In the genomic region with DNA sequence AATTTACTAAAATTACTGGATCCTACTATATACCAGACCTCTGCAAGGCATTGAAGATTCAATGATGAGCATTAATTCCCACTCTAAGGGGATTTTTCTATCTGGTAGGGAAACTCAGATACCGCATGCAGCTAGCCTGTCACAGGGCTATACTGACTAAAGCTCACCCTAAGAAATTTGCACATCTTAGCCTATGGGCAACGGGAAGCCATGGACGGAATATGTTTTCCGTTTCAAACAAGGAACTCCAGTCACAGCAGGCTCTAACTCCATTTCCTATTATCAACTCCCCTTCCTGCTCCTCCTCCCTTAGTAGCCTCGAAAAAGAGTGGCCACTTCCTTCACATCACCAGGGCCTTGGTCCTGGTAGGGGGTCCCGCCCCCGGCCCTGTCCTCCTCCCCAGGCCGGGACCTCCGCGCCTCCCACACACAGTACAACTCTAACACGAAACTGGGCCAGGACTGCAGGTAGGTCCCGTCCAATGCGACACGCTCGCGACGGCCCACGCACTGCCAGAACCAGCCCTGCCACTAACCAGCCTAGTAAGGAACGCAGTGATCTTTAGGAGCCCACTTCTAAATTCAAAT, we compare ENCODE assay signal across 7 cellular contexts. TPM values are rescaled to one million over a fixed set of nuclear protein-coding genes. Genes with fewer than 3 reads are reported as not detected.
A peak's percentile ranks its signal among the peaks of the same experiment; 100 is the strongest.
DNase-seq lines count a peak whose midpoint lies in the region; ATAC-seq and TF ChIP-seq lines count a peak whose summit lies in the region.

No MANE protein-coding gene starts in this region.

- H3K9me3 ChIP-seq in H9 (ENCODE audit: control insufficient read depth, low read depth, low read length) = no peaks in the 10 kb centered on the region
- H3K9me3 ChIP-seq in MM.1S (replicated peaks; ENCODE audit: insufficient read depth, low read length) = no peaks in the 10 kb centered on the region
- no peaks in the 10 kb centered on the region for H3K9me3 ChIP-seq in iPS-20b (ENCODE audit: insufficient read depth, low read depth, low read length)

- H2BK5ac ChIP-seq in H9 (ENCODE audit: insufficient read length, low read length) = no peak overlapping the region

- H3K18ac ChIP-seq in H9 (ENCODE audit: insufficient read length, low read depth, low read length) = peak overlapping the region; percentile 3

- peak overlapping the region; percentile 100 for H3K4me3 ChIP-seq in MM.1S (ENCODE audit: low read length)
- peak overlapping the region; percentile 97 for H3K4me3 ChIP-seq in iPS-20b (ENCODE audit: low read length)

- ATAC-seq in GM18499 (IDR thresholded peaks at IDR 0.05; ENCODE audit: insufficient read depth, unreplicated experiment) = peak; percentile 16
- peak; percentile 52 for ATAC-seq in activated naive CD8-positive, alpha-beta T cell treated with anti-CD3 and anti-CD28 coated beads, Interleukin-2, amount 10 ng/mL, durations not matched to agents 7 days and 5 days (ENCODE audit: low read depth)
- peak; percentile 71 for ATAC-seq in stimulated activated effector memory CD8-positive, alpha-beta T cell treated with anti-CD3 and anti-CD28 coated beads, Interleukin-12 subunit alpha, Interleukin-12 subunit beta, amount 100 ng/mL, for 72 hours

- H3K4me2 ChIP-seq in H9 (ENCODE audit: insufficient read depth, insufficient read length, low read length) (peak overlapping the region; percentile 71), MM.1S (ENCODE audit: low read depth, low read length) (peak overlapping the region; percentile 89)

- H2BK20ac ChIP-seq in H9 (ENCODE audit: low read depth, low read length, poor library complexity, severe bottlenecking) = no peak overlapping the region

- no peaks in the 10 kb centered on the region for H3K27me3 Mint-ChIP-seq in H9 (ENCODE audit: low read depth)
- peaks cover 3% of the 10 kb centered on the region for H3K27me3 Mint-ChIP-seq in activated naive CD8-positive, alpha-beta T cell treated with anti-CD3 and anti-CD28 coated beads, Interleukin-2, amount 10 ng/mL, durations not matched to agents 7 days and 5 days

- H2AFZ ChIP-seq in H9 (ENCODE audit: low read length) (no peak overlapping the region), MM.1S (ENCODE audit: low read length) (peak overlapping the region; percentile 88)

- peaks cover 14% of the 10 kb centered on the region for H3F3A ChIP-seq in MM.1S (ENCODE audit: insufficient read depth, low read length)

- H3K27ac Mint-ChIP-seq in H9 = peak overlapping the region; percentile 95 to 98 (median 97)
- H3K27ac Mint-ChIP-seq in activated naive CD8-positive, alpha-beta T cell treated with anti-CD3 and anti-CD28 coated beads, Interleukin-2, amount 10 ng/mL, durations not matched to agents 7 days and 5 days = peak overlapping the region; percentile 95
- peak overlapping the region; percentile 94 for H3K27ac Mint-ChIP-seq in stimulated activated effector memory CD8-positive, alpha-beta T cell treated with anti-CD3 and anti-CD28 coated beads, Interleukin-12 subunit alpha, Interleukin-12 subunit beta, amount 100 ng/mL, for 72 hours

- peaks cover 13 to 16% of the 10 kb centered on the region in 2 experiments for H3K4me1 Mint-ChIP-seq in H9
- H3K4me1 Mint-ChIP-seq in activated naive CD8-positive, alpha-beta T cell treated with anti-CD3 and anti-CD28 coated beads, Interleukin-2, amount 10 ng/mL, durations not matched to agents 7 days and 5 days = peaks cover 18% of the 10 kb centered on the region
- H3K4me1 Mint-ChIP-seq in stimulated activated effector memory CD8-positive, alpha-beta T cell treated with anti-CD3 and anti-CD28 coated beads, Interleukin-12 subunit alpha, Interleukin-12 subunit beta, amount 100 ng/mL, for 72 hours = peaks cover 22% of the 10 kb centered on the region

- H3K79me1 ChIP-seq in H9 (ENCODE audit: insufficient read depth, low read depth, low read length, poor library complexity, severe bottlenecking) = peaks cover 2% of the 10 kb centered on the region

- H3K4me1 ChIP-seq in H9 (ENCODE audit: insufficient read depth, low read length) (no peaks in the 10 kb centered on the region), MM.1S (ENCODE audit: low read length) (peaks cover 5% of the 10 kb centered on the region; the same call in 1 of the 2 replicates), iPS-20b (ENCODE audit: insufficient read depth, low read length) (peaks cover 8% of the 10 kb centered on the region; the same call in 1 of the 2 replicates)

- H3K56ac ChIP-seq in H9 (ENCODE audit: insufficient read length, low read depth, low read length) = no peak overlapping the region

- H3K27me3 ChIP-seq in H9 (ENCODE audit: insufficient read depth, low read length) = no peaks in the 10 kb centered on the region
- H3K27me3 ChIP-seq in MM.1S (replicated peaks; ENCODE audit: insufficient read depth, low read length) = no peaks in the 10 kb centered on the region
- H3K27me3 ChIP-seq in iPS-20b (ENCODE audit: insufficient read depth, low read length) = no peaks in the 10 kb centered on the region

- POLR2A ChIA-PET in activated naive CD8-positive, alpha-beta T cell treated with anti-CD3 and anti-CD28 coated beads, Interleukin-2, amount 10 ng/mL, durations not matched to agents 7 days and 5 days (lab: Charles Lee) = interaction anchor here (0.6 to 10.0 kb wide), 13 partner anchors 10 to 820 kb away, joined by 3 to 184 read pairs (median 4); partner anchors contain the start of genes ACTR1B, ANKRD36B and ZAP70

- no peak overlapping the region for H2BK120ac ChIP-seq in H9 (ENCODE audit: low read depth, low read length, poor library complexity, severe bottlenecking)

- H3K14ac ChIP-seq in H9 (ENCODE audit: insufficient read depth, low read length) = peak overlapping the region; percentile 38; the same call in 1 of the 2 replicates

- H2BK12ac ChIP-seq in H9 (ENCODE audit: insufficient read length, low read depth, low read length) = no peak overlapping the region

- peak overlapping the region; percentile 53 for H3K9ac ChIP-seq in H9 (ENCODE audit: extremely low read depth, insufficient read length, low read length)
- peak overlapping the region; percentile 52; the same call in 1 of the 2 replicates for H3K9ac ChIP-seq in MM.1S (ENCODE audit: low read length)
- peak overlapping the region; percentile 89 for H3K9ac ChIP-seq in iPS-20b (ENCODE audit: low read depth, low read length)

- H3K9me3 Mint-ChIP-seq in H9 = no peaks in the 10 kb centered on the region
- no peaks in the 10 kb centered on the region for H3K9me3 Mint-ChIP-seq in activated naive CD8-positive, alpha-beta T cell treated with anti-CD3 and anti-CD28 coated beads, Interleukin-2, amount 10 ng/mL, durations not matched to agents 7 days and 5 days
- H3K9me3 Mint-ChIP-seq in stimulated activated effector memory CD8-positive, alpha-beta T cell treated with anti-CD3 and anti-CD28 coated beads, Interleukin-12 subunit alpha, Interleukin-12 subunit beta, amount 100 ng/mL, for 72 hours = no peaks in the 10 kb centered on the region

- H3K4ac ChIP-seq in H9 (ENCODE audit: low read depth, low read length) = no peak overlapping the region

- H4K5ac ChIP-seq in H9 (ENCODE audit: insufficient read length, low read depth, low read length) = no peak overlapping the region

- H3K79me2 ChIP-seq in H9 (ENCODE audit: insufficient read depth, low read length) (no peaks in the 10 kb centered on the region), MM.1S (ENCODE audit: low read length) (peaks cover 25% of the 10 kb centered on the region)

- no peak overlapping the region for H2BK15ac ChIP-seq in H9 (ENCODE audit: low read depth, low read length)

- no peak overlapping the region for H4K91ac ChIP-seq in H9 (ENCODE audit: insufficient read length, low read depth, low read length)

- H3K27ac ChIP-seq in H9 (ENCODE audit: insufficient read length, low read depth, low read length) (no peak overlapping the region), MM.1S (ENCODE audit: low read length) (peak overlapping the region; percentile 35; the same call in 1 of the 2 replicates), iPS-20b (ENCODE audit: low read length) (peak overlapping the region; percentile 59)

- no peaks in the 10 kb centered on the region for H3K9me2 ChIP-seq in MM.1S (replicated peaks; ENCODE audit: insufficient read depth, low read length)

- peaks cover 13% of the 10 kb centered on the region; the same call in 1 of the 2 replicates for H3K36me3 ChIP-seq in MM.1S (replicated peaks; ENCODE audit: insufficient read depth, low read length)
- peaks cover 31% of the 10 kb centered on the region for H3K36me3 ChIP-seq in iPS-20b (ENCODE audit: insufficient read depth, low read depth, low read length)

- no CpG with 5 or more reads among the region's 19 CpGs for WGBS in H9 (ENCODE audit: extremely low coverage, insufficient read length, low lambda C conversion rate)

- H3K4me3 Mint-ChIP-seq in H9 = peak overlapping the region; percentile 85 to 95
- H3K4me3 Mint-ChIP-seq in activated naive CD8-positive, alpha-beta T cell treated with anti-CD3 and anti-CD28 coated beads, Interleukin-2, amount 10 ng/mL, durations not matched to agents 7 days and 5 days = peak overlapping the region; percentile 94
- peak overlapping the region; percentile 90 for H3K4me3 Mint-ChIP-seq in stimulated activated effector memory CD8-positive, alpha-beta T cell treated with anti-CD3 and anti-CD28 coated beads, Interleukin-12 subunit alpha, Interleukin-12 subunit beta, amount 100 ng/mL, for 72 hours

- TF ChIP-seq CTCF in H9 (conservative IDR thresholded peaks at IDR 0.05) = no peak
- TF ChIP-seq CTCF in MM.1S (IDR thresholded peaks at IDR 0.05; ENCODE audit: low read length) = no peak

- no peak overlapping the region for H3K23ac ChIP-seq in H9 (ENCODE audit: insufficient read length, low read depth, low read length)

- no peak overlapping the region for H4K8ac ChIP-seq in H9 (replicated peaks; ENCODE audit: insufficient read length, low read depth, low read length)

- peaks cover 5% of the 10 kb centered on the region for H3K23me2 ChIP-seq in H9 (ENCODE audit: insufficient read length, low read depth, low read length, poor library complexity, severe bottlenecking)

- H2AK5ac ChIP-seq in H9 (ENCODE audit: insufficient read length, low read length) = no peak overlapping the region

- no peak overlapping the region for H3T11ph ChIP-seq in H9 (ENCODE audit: low read length)

- H3K36me3 Mint-ChIP-seq in H9 (ENCODE audit: insufficient read depth in 1 of 3, low read depth in 3 of 3) = peaks cover 19 to 32% (median 32%) of the 10 kb centered on the region in 3 experiments
- H3K36me3 Mint-ChIP-seq in activated naive CD8-positive, alpha-beta T cell treated with anti-CD3 and anti-CD28 coated beads, Interleukin-2, amount 10 ng/mL, durations not matched to agents 7 days and 5 days = peaks cover 16% of the 10 kb centered on the region
- H3K36me3 Mint-ChIP-seq in stimulated activated effector memory CD8-positive, alpha-beta T cell treated with anti-CD3 and anti-CD28 coated beads, Interleukin-12 subunit alpha, Interleukin-12 subunit beta, amount 100 ng/mL, for 72 hours = peaks cover 51% of the 10 kb centered on the region

- H4K20me1 ChIP-seq in H9 (ENCODE audit: control insufficient read depth, insufficient read depth, insufficient read length) (no peaks in the 10 kb centered on the region), MM.1S (ENCODE audit: insufficient read depth, low read length) (no peaks in the 10 kb centered on the region)

- DNase-seq in H9 (peak; percentile 41), MM.1S (no peak), AG20443 (ENCODE audit: low spot score) (no peak)
- no peak for DNase-seq in activated naive CD8-positive, alpha-beta T cell treated with anti-CD3 and anti-CD28 coated beads, Interleukin-2, amount 10 ng/mL, durations not matched to agents 7 days and 5 days
- peak in 1 of 2 donors; percentile 25 for DNase-seq in stimulated activated effector memory CD8-positive, alpha-beta T cell treated with anti-CD3 and anti-CD28 coated beads, Interleukin-12 subunit alpha, Interleukin-12 subunit beta, amount 100 ng/mL, for 72 hours (ENCODE audit: low spot score in 2 of 2)

RNA-seq across cellular contexts. Expression of gene COX5B, which starts 0.7 kb away (rescaled TPM):
- total RNA-seq in H9 (2021) = 237 and 246 TPM in 2 replicates
- 100 to 1,000 TPM; 190 to 192 TPM for total RNA-seq in activated naive CD8-positive, alpha-beta T cell treated with anti-CD3 and anti-CD28 coated beads, Interleukin-2, amount 10 ng/mL, durations not matched to agents 7 days and 5 days

RNA-seq across cellular contexts. Expression of gene ACTR1B, which starts 18.6 kb away (rescaled TPM):
- total RNA-seq in H9 (2021) = 31.1 and 33.8 TPM in 2 replicates
- 10 to 100 TPM; 96.2 to 98.7 TPM for total RNA-seq in activated naive CD8-positive, alpha-beta T cell treated with anti-CD3 and anti-CD28 coated beads, Interleukin-2, amount 10 ng/mL, durations not matched to agents 7 days and 5 days

RNA-seq across cellular contexts. Expression of gene C2orf92, which starts 24.3 kb away (rescaled TPM):
- 5.4 and 7.3 TPM in 2 replicates for total RNA-seq in H9 (2021)
- total RNA-seq in activated naive CD8-positive, alpha-beta T cell treated with anti-CD3 and anti-CD28 coated beads, Interleukin-2, amount 10 ng/mL, durations not matched to agents 7 days and 5 days = 1 to 10 TPM; 6.9 to 8.8 TPM

RNA-seq across cellular contexts. Expression of gene ANKRD36B, which starts 55.5 kb away (rescaled TPM):
- 7.6 and 8.2 TPM in 2 replicates for total RNA-seq in H9 (2021)
- total RNA-seq in activated naive CD8-positive, alpha-beta T cell treated with anti-CD3 and anti-CD28 coated beads, Interleukin-2, amount 10 ng/mL, durations not matched to agents 7 days and 5 days = 10 to 100 TPM; 58.3 to 59.5 TPM

Comparison
In these comparisons a context has a peak if more than half of its experiments do, and no peak if none do; other contexts are left out.
1. ATAC-seq: peak in every context shown above with its lines; median percentile 71 in stimulated activated effector memory CD8-positive, alpha-beta T cell treated with anti-CD3 and anti-CD28 coated beads, Interleukin-12 subunit alpha, Interleukin-12 subunit beta, amount 100 ng/mL, for 72 hours; 52 in activated naive CD8-positive, alpha-beta T cell treated with anti-CD3 and anti-CD28 coated beads, Interleukin-2, amount 10 ng/mL, durations not matched to agents 7 days and 5 days; 16 in GM18499.